Comparison of ENCODE assay signal across 8 cellular contexts in the genomic region with DNA sequence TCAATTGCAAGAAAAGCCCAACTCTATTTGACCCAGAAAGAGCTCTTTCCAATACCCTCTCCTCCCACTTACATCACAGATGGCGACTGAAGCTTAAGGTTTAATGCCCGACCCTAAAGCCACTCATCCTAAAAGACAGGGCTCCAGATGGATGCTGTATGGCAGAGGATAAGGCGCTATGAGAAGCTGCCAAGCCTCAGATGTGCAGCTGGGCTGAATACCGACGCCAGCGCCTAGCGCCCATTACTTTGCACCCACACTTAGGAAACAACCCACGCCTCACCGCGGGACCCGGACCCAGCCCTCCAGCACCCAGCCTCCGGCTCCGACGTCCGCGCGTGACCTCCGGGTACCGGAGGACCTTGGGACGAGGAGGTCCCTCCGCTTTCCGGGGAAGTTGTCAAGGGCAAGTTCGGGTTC. TPM values are rescaled to one million over a fixed set of nuclear protein-coding genes. Genes with fewer than 3 reads are reported as not detected.
A peak's percentile ranks its signal among the peaks of the same experiment; 100 is the strongest.
DNase-seq lines count a peak whose midpoint lies in the region; ATAC-seq and TF ChIP-seq lines count a peak whose summit lies in the region.

No MANE protein-coding gene starts in this region.

- TF ChIP-seq CTCF in RWPE2 (IDR thresholded peaks at IDR 0.05; ENCODE audit: poor library complexity, severe bottlenecking) (no peak), esophagus muscularis mucosa (IDR thresholded peaks at IDR 0.05) (no peak)

- peak overlapping the region; percentile 94 for H3K23ac ChIP-seq in neuronal stem cell (ENCODE audit: low read depth, low read length, poor library complexity)

- no peak for TF ChIP-seq EP300 in esophagus muscularis mucosa (IDR thresholded peaks at IDR 0.05)

- H2BK5ac ChIP-seq in neuronal stem cell (ENCODE audit: low read length) = peak overlapping the region; percentile 42

- peak overlapping the region; percentile 78 for H2AK5ac ChIP-seq in neuronal stem cell (ENCODE audit: low read depth, low read length)

- H2BK120ac ChIP-seq in neuronal stem cell (ENCODE audit: low read depth, low read length) = no peak overlapping the region

- H3K79me1 ChIP-seq in neuronal stem cell (ENCODE audit: low read depth, low read length) = peaks cover 3% of the 10 kb centered on the region

- peak overlapping the region; percentile 90 for H3K9ac ChIP-seq in neuronal stem cell (ENCODE audit: low read depth, low read length, poor library complexity)

- no peak overlapping the region for H3K4ac ChIP-seq in neuronal stem cell (ENCODE audit: low read length)

- intact Hi-C loops in esophagus muscularis mucosa (cut with DNase I) = loop anchor here (2.0 to 10.0 kb wide), 3 partner anchors 34 to 196 kb away; no protein-coding TSS in a partner anchor

- H3K27me3 ChIP-seq in RWPE2 (ENCODE audit: insufficient read depth, poor library complexity, severe bottlenecking) = no peaks in the 10 kb centered on the region
- H3K27me3 ChIP-seq in esophagus muscularis mucosa = no peaks in the 10 kb centered on the region
- H3K27me3 ChIP-seq in neuronal stem cell (ENCODE audit: control insufficient read depth in 3 of 3, insufficient read depth in 3 of 3, low read depth in 1 of 3, low read length in 3 of 3) = no peaks in the 10 kb centered on the region

- H3K36me3 ChIP-seq in RWPE2 (ENCODE audit: low read depth) (peaks cover 9% of the 10 kb centered on the region; the same call in 1 of the 2 replicates), esophagus muscularis mucosa (peaks cover 0 to 8% (median 0%) of the 10 kb centered on the region in 4 donors), neuronal stem cell (replicated peaks in 1 of 2; ENCODE audit: control insufficient read depth in 2 of 2, insufficient read depth in 2 of 2, low read length in 2 of 2) (peaks cover 0 to 6% of the 10 kb centered on the region in 2 donors)

- 0% methylated on average over 18 of the region's 23 CpGs for WGBS in esophagus muscularis mucosa
- no CpG with 5 or more reads among the region's 23 CpGs for WGBS in neuronal stem cell (ENCODE audit: extremely low coverage in 2 of 2, insufficient read length in 2 of 2, insufficient replicate concordance in 1 of 2), 2 donors

- H3K9me3 ChIP-seq in RWPE2 (ENCODE audit: severe bottlenecking) (no peaks in the 10 kb centered on the region), esophagus muscularis mucosa (no peaks in the 10 kb centered on the region), neuronal stem cell (replicated peaks in 1 of 2; ENCODE audit: control insufficient read depth in 2 of 2, insufficient read depth in 1 of 2, low read depth in 1 of 2, low read length in 2 of 2) (no peaks in the 10 kb centered on the region)

- TF ChIP-seq POLR2A in esophagus muscularis mucosa (IDR thresholded peaks at IDR 0.05; ENCODE audit: low read depth) = no peak

- H3K4me3 ChIP-seq in RWPE2 (ENCODE audit: severe bottlenecking) (peak overlapping the region; percentile 87), esophagus muscularis mucosa (peak overlapping the region; percentile 64 to 93 (median 85)), neuronal stem cell (ENCODE audit: low read length in 2 of 2) (peak overlapping the region; percentile 71 to 91)

- H3K27ac ChIP-seq in RWPE2 (ENCODE audit: poor library complexity, severe bottlenecking) (peak overlapping the region; percentile 20), esophagus muscularis mucosa (replicated peaks in 1 of 4) (peak overlapping the region; percentile 90 to 94 (median 92)), neuronal stem cell (replicated peaks; ENCODE audit: low read length) (peak overlapping the region; percentile 47)

- H3K4me1 ChIP-seq in RWPE2 (ENCODE audit: insufficient read depth, poor library complexity, severe bottlenecking) (no peaks in the 10 kb centered on the region), esophagus muscularis mucosa (peaks cover 45 to 67% (median 61%) of the 10 kb centered on the region in 4 donors), neuronal stem cell (ENCODE audit: control insufficient read depth in 2 of 2, insufficient read depth in 1 of 2, low read depth in 1 of 2, low read length in 2 of 2) (peaks cover 1 to 11% of the 10 kb centered on the region in 2 donors)

- H2BK15ac ChIP-seq in neuronal stem cell (ENCODE audit: low read length) = no peak overlapping the region

- peak overlapping the region; percentile 78 for H3K18ac ChIP-seq in neuronal stem cell (ENCODE audit: low read length)

- H3K14ac ChIP-seq in neuronal stem cell (ENCODE audit: low read length) = peak overlapping the region; percentile 87

- DNase-seq in activated CD4-positive, CD25-positive, alpha-beta regulatory T cell treated with anti-CD3 and anti-CD28 coated beads, Interleukin-2, amount 50 U/mL, for 72 hours = no peak
- DNase-seq in RWPE2 (ENCODE audit: low spot score) (no peak), esophagus muscularis mucosa (ENCODE audit: extremely low spot score) (no peak), neuronal stem cell (ENCODE audit: low spot score) (no peak), NCI-H1417 treated with DMSO at 0.1 percent for 48 hours (lab: John Stamatoyannopoulos, UW) (no peak), CD1c-positive myeloid dendritic cell (ENCODE audit: extremely low spot score) (no peak)

- peak; percentile 0 for ATAC-seq in activated CD4-positive, CD25-positive, alpha-beta regulatory T cell treated with anti-CD3 and anti-CD28 coated beads, Interleukin-2, amount 50 U/mL, for 24 hours
- peak; percentile 8 for ATAC-seq in HG03066 (IDR thresholded peaks at IDR 0.05; ENCODE audit: low read depth, unreplicated experiment)
- peak; percentile 23 for ATAC-seq in RWPE2 (ENCODE audit: low read depth)

- H2BK12ac ChIP-seq in neuronal stem cell (ENCODE audit: low read length) = no peak overlapping the region

- peak overlapping the region; percentile 95 for H2AFZ ChIP-seq in neuronal stem cell (ENCODE audit: low read length)

- no peak overlapping the region for H4K8ac ChIP-seq in neuronal stem cell (ENCODE audit: low read depth, low read length)

- H4K91ac ChIP-seq in neuronal stem cell (ENCODE audit: low read depth, low read length, poor library complexity) = no peak overlapping the region

- H3K4me2 ChIP-seq in neuronal stem cell (ENCODE audit: insufficient read depth, low read length, poor library complexity, severe bottlenecking) = peak overlapping the region; percentile 67

RNA-seq across cellular contexts. Expression of a gene that starts 0.3 kb away (rescaled TPM):
- total RNA-seq in esophagus muscularis mucosa = 100 to 1,000 TPM in 2 of 4 donors, 10 to 100 TPM in 2; 73.1 to 114 (median 91.6) TPM
- polyA plus RNA-seq in neuronal stem cell (2013, experiment 1 of 2) = 2.6 TPM
- polyA plus RNA-seq in neuronal stem cell (2013, experiment 2 of 2) = 2.6 TPM

RNA-seq across cellular contexts. Expression of a gene that starts 0.6 kb away (rescaled TPM):
- 10 to 100 TPM; 13.6 to 15.6 (median 14.1) TPM for total RNA-seq in esophagus muscularis mucosa
- 34.0 TPM for polyA plus RNA-seq in neuronal stem cell (2013, experiment 1 of 2)
- polyA plus RNA-seq in neuronal stem cell (2013, experiment 2 of 2) = 32.9 TPM

Comparison
In these comparisons a context has a peak if more than half of its experiments do, and no peak if none do; other contexts are left out.
1. H3K27ac ChIP-seq: peak in every context shown above with its lines; median percentile 92 in esophagus muscularis mucosa; 47 in neuronal stem cell; 20 in RWPE2.